19 cellular contexts compared by ENCODE assay signal in genomic region chr7:115032986-115033385, GRCh38.
DNase-seq lines count a peak whose midpoint lies in the region; ATAC-seq and TF ChIP-seq lines count a peak whose summit lies in the region.
"Had no signal": no experiment of that assay in that cellular context is flagged by ENCODE, and none has a peak within 500 bp of the region (broad histone marks: within the 10 kb centered on the region; RNA-seq: fewer than 3 reads in every experiment).

No MANE protein-coding gene starts in this region.

- 48 to 95% methylated on average over 1 of the region's 1 CpG for WGBS in aorta, 2 donors

- POLR2A ChIA-PET in A673 (lab: Charles Lee; ENCODE audit: low non-redundant PET) = interaction anchor here (0.7 kb wide), 1 partner anchor 30 kb away, joined by 6 read pairs; no protein-coding TSS in a partner anchor

- H3K27me3 ChIP-seq in A673 (replicated peaks; ENCODE audit: insufficient read depth, low read depth, low read length, poor library complexity) (no peaks in the 10 kb centered on the region), GM23338 (ENCODE audit: insufficient read depth) (no peaks in the 10 kb centered on the region), aorta (ENCODE audit: control insufficient read depth in 1 of 2, insufficient read depth in 2 of 2, low read length in 1 of 2) (no peaks in the 10 kb centered on the region)
- H3K27me3 ChIP-seq: SJCRH30 had no signal

- intact Hi-C loops in A673 (cut with micrococcal nuclease; ENCODE audit: unreplicated experiment) = no loop called here
- intact Hi-C loops in aorta (cut with DNase I) = no loop called here

- H3K36me3 Mint-ChIP-seq in GM23338 (ENCODE audit: low read depth) = no peaks in the 10 kb centered on the region

- no peaks in the 10 kb centered on the region for H3F3A ChIP-seq in GM23338 (replicated peaks; ENCODE audit: low read depth)

- H3K4me1 ChIP-seq in A673 (ENCODE audit: insufficient read depth, low read length, poor library complexity, severe bottlenecking) (peaks cover 6% of the 10 kb centered on the region), GM23338 (ENCODE audit: insufficient read depth) (peaks cover 11% of the 10 kb centered on the region; the same call in 1 of the 2 replicates), aorta (ENCODE audit: control insufficient read depth in 1 of 2, insufficient read depth in 2 of 2, low read length in 2 of 2) (no peaks in the 10 kb centered on the region)
- H3K4me1 ChIP-seq: A549 had no signal

- H3K36me3 ChIP-seq in A673 (ENCODE audit: insufficient read depth, low read length, poor library complexity, severe bottlenecking) (no peaks in the 10 kb centered on the region), GM23338 (ENCODE audit: insufficient read depth) (no peaks in the 10 kb centered on the region), aorta (ENCODE audit: control insufficient read depth in 1 of 2, insufficient read depth in 2 of 2, low read length in 1 of 2) (no peaks in the 10 kb centered on the region)
- H3K36me3 ChIP-seq: SJCRH30 had no signal

- H3K9me2 ChIP-seq in GM23338 (ENCODE audit: insufficient read depth) = peaks cover 7% of the 10 kb centered on the region; the same call in 1 of the 2 replicates

- H3K4me1 Mint-ChIP-seq in GM23338 = peaks cover 29% of the 10 kb centered on the region; the same call in 2 of the 3 replicates

- no peak overlapping the region for H3K4me3 ChIP-seq in A673 (ENCODE audit: low read depth, low read length, poor library complexity, severe bottlenecking)
- no peak overlapping the region for H3K4me3 ChIP-seq in GM23338
- H3K4me3 ChIP-seq in choroid plexus epithelial cell (ENCODE audit: low read depth, low read length) = no peak overlapping the region
- H3K4me3 ChIP-seq in aorta (ENCODE audit: low read length in 2 of 2) = no peak overlapping the region
- H3K4me3 ChIP-seq: A549, SJCRH30 had no signal

- no peak overlapping the region for H3K4me3 Mint-ChIP-seq in GM23338

- H3K9me3 Mint-ChIP-seq in GM23338 = peaks cover 6% of the 10 kb centered on the region; the same call in 2 of the 3 replicates

- no TSS peak for BruUV-seq in A673 (replicated peaks; lab: Mats Ljungman, UMichigan)

- TF ChIP-seq CTCF in A673 (conservative IDR thresholded peaks at IDR 0.05; ENCODE audit: low read depth, low read length) (peak; percentile 27; the same call in 1 of the 2 replicates), GM23338 (conservative IDR thresholded peaks at IDR 0.05; ENCODE audit: low read depth in 2 of 2) (no peak; a peak in 1 of 4 replicates), choroid plexus epithelial cell (conservative IDR thresholded peaks at IDR 0.05; ENCODE audit: low read depth, low read length) (peak; percentile 18)

- H3K79me2 ChIP-seq in GM23338 (replicated peaks; ENCODE audit: insufficient read depth) = no peaks in the 10 kb centered on the region

- H4K20me1 ChIP-seq in GM23338 (replicated peaks; ENCODE audit: insufficient read depth) = no peaks in the 10 kb centered on the region

- CTCF ChIA-PET in A673 (lab: Charles Lee) = no interaction called here

- no peak overlapping the region for H3K27ac Mint-ChIP-seq in GM23338

- ATAC-seq in GM23338 (no peak), aorta (ENCODE audit: low FRiP score) (no peak), GM21723 (IDR thresholded peaks at IDR 0.05; ENCODE audit: unreplicated experiment) (no peak)
- ATAC-seq: A549 had no signal

- DNase-seq in A673 (ENCODE audit: low spot score) (peak; percentile 24), GM23338 (ENCODE audit: low spot score) (peak; percentile 29), choroid plexus epithelial cell (ENCODE audit: low read depth) (no peak), myocyte (ENCODE audit: low read depth) (peak; percentile 22), aorta (no peak), SKM-1 treated with dmso at 0.1 percent for 144 hours (lab: John Stamatoyannopoulos, UW; ENCODE audit: unreplicated experiment) (no peak)
- DNase-seq in stimulated activated CD4-positive, alpha-beta T cell treated with anti-CD3 and anti-CD28 coated beads, Interleukin-1b, Interleukin-23, amount 100 ng/mL, for 48 hours = no peak
- DNase-seq: AML-193, DND-41, Kasumi-1, NCI-H1694, NCI-H2081, NCI-H2171 treated with DMSO at 0.1 percent for 48 hours, NCI-H524 treated with DMSO at 0.1 percent for 48 hours, OCI-M1, SJCRH30 had no signal

- H3K27ac ChIP-seq in A673 (ENCODE audit: low read depth, low read length, poor library complexity, severe bottlenecking) (no peak overlapping the region), GM23338 (ENCODE audit: low read depth) (no peak overlapping the region), aorta (ENCODE audit: low read depth in 1 of 2, low read length in 2 of 2) (no peak overlapping the region)
- H3K27ac ChIP-seq: A549, C4-2B, SJCRH30 had no signal

- H3K27me3 Mint-ChIP-seq in GM23338 (ENCODE audit: insufficient read depth, low read depth, poor library complexity) = no peaks in the 10 kb centered on the region

- no peak overlapping the region for H2AFZ ChIP-seq in GM23338

- H3K4me2 ChIP-seq in GM23338 = no peak overlapping the region
- H3K4me2 ChIP-seq: A549 had no signal

- H3K9me3 ChIP-seq in A673 (ENCODE audit: low read depth, low read length, poor library complexity, severe bottlenecking) (no peaks in the 10 kb centered on the region), aorta (ENCODE audit: control insufficient read depth, low read length) (no peaks in the 10 kb centered on the region)
- H3K9me3 ChIP-seq: A549, SJCRH30 had no signal

TF ChIP-seq in GM23338, 12 proteins besides CTCF, POLR2A, EP300 and RAD21 (continues in another document):
- TF ChIP-seq ETS1 (IDR thresholded peaks at IDR 0.05) (no peak), CREB1 (CRISPR knock-in tag; IDR thresholded peaks at IDR 0.05; ENCODE audit: low read depth) (no peak), NANOG (IDR thresholded peaks at IDR 0.05; ENCODE audit: borderline replicate concordance) (no peak), POLR2AphosphoS5 (IDR thresholded peaks at IDR 0.05; ENCODE audit: low read depth) (no peak), ZNF462 (CRISPR knock-in tag; IDR thresholded peaks at IDR 0.05) (no peak)

Comparison
In these comparisons a context has a peak if more than half of its experiments do, and no peak if none do; other contexts are left out.
1. DNase-seq: peak in A673 (single experiment), GM23338 (single experiment) and myocyte (single experiment); none in choroid plexus epithelial cell (single experiment), aorta (0 of 2), stimulated activated CD4-positive, alpha-beta T cell treated with anti-CD3 and anti-CD28 coated beads, Interleukin-1b, Interleukin-23, amount 100 ng/mL, for 48 hours (single experiment) and SKM-1 treated with dmso at 0.1 percent for 144 hours (single experiment).
2. CTCF ChIP-seq: peak in A673 (single experiment) and choroid plexus epithelial cell (single experiment); none in GM23338 (0 of 2).